8 cellular contexts compared by ENCODE assay signal in genomic region chr12:95943231-95943842, GRCh38. TPM values are rescaled to one million over a fixed set of nuclear protein-coding genes. Genes with fewer than 3 reads are reported as not detected.
DNase-seq lines count a peak whose midpoint lies in the region; ATAC-seq and TF ChIP-seq lines count a peak whose summit lies in the region.

A gene with protein sequence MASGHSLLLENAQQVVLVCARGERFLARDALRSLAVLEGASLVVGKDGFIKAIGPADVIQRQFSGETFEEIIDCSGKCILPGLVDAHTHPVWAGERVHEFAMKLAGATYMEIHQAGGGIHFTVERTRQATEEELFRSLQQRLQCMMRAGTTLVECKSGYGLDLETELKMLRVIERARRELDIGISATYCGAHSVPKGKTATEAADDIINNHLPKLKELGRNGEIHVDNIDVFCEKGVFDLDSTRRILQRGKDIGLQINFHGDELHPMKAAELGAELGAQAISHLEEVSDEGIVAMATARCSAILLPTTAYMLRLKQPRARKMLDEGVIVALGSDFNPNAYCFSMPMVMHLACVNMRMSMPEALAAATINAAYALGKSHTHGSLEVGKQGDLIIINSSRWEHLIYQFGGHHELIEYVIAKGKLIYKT (plus strand): TSS chr12:95943331. CDS start chr12:95943399, 68 bp downstream.

- no peak for TF ChIP-seq POLR2A in Peyer's patch (IDR thresholded peaks at IDR 0.05)

- H3K27me3 ChIP-seq in Peyer's patch: no peaks in the 10 kb centered on the region
- H3K27me3 ChIP-seq in upper lobe of right lung: no peaks in the 10 kb centered on the region

- H3K4me1 ChIP-seq in Peyer's patch (peaks cover 0 to 5% (median 0%) of the 10 kb centered on the region in 4 donors), upper lobe of right lung (peaks cover 6% of the 10 kb centered on the region)

- no peak within 1 kb of the TSS for H3K27ac Mint-ChIP-seq in osteocyte (ENCODE audit: unreplicated experiment)

- ATAC-seq in GM19328 (IDR thresholded peaks at IDR 0.05; ENCODE audit: unreplicated experiment) (peak; percentile 51), HG03439 (IDR thresholded peaks at IDR 0.05; ENCODE audit: unreplicated experiment) (peak; percentile 66), upper lobe of right lung (peak; percentile 81)

- peak; percentile 11; the same call in 1 of the 2 replicates for TF ChIP-seq CTCF in C4-2B (conservative IDR thresholded peaks at IDR 0.05)
- peak in 3 of 6 experiments; percentile 11 to 24 (median 22) for TF ChIP-seq CTCF in Peyer's patch (IDR thresholded peaks at IDR 0.05)
- TF ChIP-seq CTCF in osteocyte (IDR thresholded peaks at IDR 0.05): peak; percentile 46
- peak; percentile 21 for TF ChIP-seq CTCF in upper lobe of right lung (IDR thresholded peaks at IDR 0.05)

- H3K36me3 ChIP-seq in Peyer's patch: no peaks in the 10 kb centered on the region
- no peaks in the 10 kb centered on the region for H3K36me3 ChIP-seq in upper lobe of right lung

- H3K4me1 Mint-ChIP-seq in osteocyte (ENCODE audit: unreplicated experiment): peaks cover 5% of the 10 kb centered on the region

- no peaks in the 10 kb centered on the region for H3K9me3 ChIP-seq in Peyer's patch
- no peaks in the 10 kb centered on the region for H3K9me3 ChIP-seq in upper lobe of right lung

- H3K4me3 Mint-ChIP-seq in osteocyte (ENCODE audit: unreplicated experiment): peak within 1 kb of the TSS; percentile 85

- H3K9me3 Mint-ChIP-seq in osteocyte (ENCODE audit: unreplicated experiment): no peaks in the 10 kb centered on the region

- H3K4me3 ChIP-seq in Peyer's patch (peak within 1 kb of the TSS; percentile 71 to 97 (median 86)), upper lobe of right lung (peak within 1 kb of the TSS; percentile 79)

- H3K36me3 Mint-ChIP-seq in osteocyte (ENCODE audit: unreplicated experiment): no peaks in the 10 kb centered on the region

- intact Hi-C loops in upper lobe of right lung (cut with DNase I): no loop called here

- DNase-seq in Peyer's patch (peak; percentile 53 to 70 (median 68)), germinal center (ENCODE audit: low spot score) (peak; percentile 74), osteocyte (ENCODE audit: extremely low spot score, unreplicated experiment) (peak; percentile 86), upper lobe of right lung (peak; percentile 83)
- DNase-seq in activated gamma-delta T cell treated with anti-CD3 and anti-CD28 coated beads, Interleukin-2, amount 50 U/mL, for 16 hours (ENCODE audit: low read depth): peak; percentile 41

- peaks cover 41% of the 10 kb centered on the region for H3K27me3 Mint-ChIP-seq in osteocyte (ENCODE audit: unreplicated experiment)

- H3K27ac ChIP-seq in C4-2B: peak within 1 kb of the TSS; percentile 36; the same call in 1 of the 2 replicates
- peak within 1 kb of the TSS; percentile 72 to 91 (median 78) for H3K27ac ChIP-seq in Peyer's patch
- peak within 1 kb of the TSS; percentile 83 for H3K27ac ChIP-seq in upper lobe of right lung

RNA-seq across cellular contexts. Expression of the gene that starts here (rescaled TPM):
- 1 to 10 TPM in 3 of 4 donors, not detected in 1; 1.7 to 3.5 (median 2.5) TPM for total RNA-seq in Peyer's patch
- total RNA-seq in osteocyte: not detected in 2 replicates
- 1.4 TPM for total RNA-seq in upper lobe of right lung

Comparison
In these comparisons a context has a peak if more than half of its experiments do, and no peak if none do; other contexts are left out.
1. Peak in every context shown above with its lines: DNase-seq, ATAC-seq, H3K4me3 ChIP-seq and H3K27ac ChIP-seq.
2. Peak in DNase-seq in osteocyte; RNA of the gene not detected or under 1 TPM.